ENCODE assay signal across 1 cellular context in the genomic region with DNA sequence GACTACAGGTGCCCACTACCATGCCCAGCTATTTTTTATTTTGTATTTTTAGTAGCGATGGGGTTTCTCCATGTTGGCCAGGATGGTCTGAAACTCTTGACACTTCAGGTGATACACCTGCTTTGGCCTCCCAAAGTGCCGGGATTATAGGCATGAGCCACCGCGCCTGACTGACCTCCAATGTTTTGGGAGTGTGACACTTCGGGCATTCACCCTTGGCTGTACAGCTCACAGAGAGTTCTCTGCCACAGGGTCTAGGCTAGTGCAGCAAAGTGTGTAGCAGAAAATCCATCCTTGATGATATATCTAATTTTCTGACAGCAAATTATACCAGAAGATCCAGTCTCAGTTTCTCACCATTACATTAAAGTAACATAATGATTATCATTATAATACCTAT.
TF ChIP-seq lines count a peak whose summit lies in the region.

No MANE protein-coding gene starts in this region.

TF ChIP-seq in liver, 16 proteins besides CTCF, POLR2A, EP300 and RAD21 (continued from another document):
- TF ChIP-seq, protein P1, sequence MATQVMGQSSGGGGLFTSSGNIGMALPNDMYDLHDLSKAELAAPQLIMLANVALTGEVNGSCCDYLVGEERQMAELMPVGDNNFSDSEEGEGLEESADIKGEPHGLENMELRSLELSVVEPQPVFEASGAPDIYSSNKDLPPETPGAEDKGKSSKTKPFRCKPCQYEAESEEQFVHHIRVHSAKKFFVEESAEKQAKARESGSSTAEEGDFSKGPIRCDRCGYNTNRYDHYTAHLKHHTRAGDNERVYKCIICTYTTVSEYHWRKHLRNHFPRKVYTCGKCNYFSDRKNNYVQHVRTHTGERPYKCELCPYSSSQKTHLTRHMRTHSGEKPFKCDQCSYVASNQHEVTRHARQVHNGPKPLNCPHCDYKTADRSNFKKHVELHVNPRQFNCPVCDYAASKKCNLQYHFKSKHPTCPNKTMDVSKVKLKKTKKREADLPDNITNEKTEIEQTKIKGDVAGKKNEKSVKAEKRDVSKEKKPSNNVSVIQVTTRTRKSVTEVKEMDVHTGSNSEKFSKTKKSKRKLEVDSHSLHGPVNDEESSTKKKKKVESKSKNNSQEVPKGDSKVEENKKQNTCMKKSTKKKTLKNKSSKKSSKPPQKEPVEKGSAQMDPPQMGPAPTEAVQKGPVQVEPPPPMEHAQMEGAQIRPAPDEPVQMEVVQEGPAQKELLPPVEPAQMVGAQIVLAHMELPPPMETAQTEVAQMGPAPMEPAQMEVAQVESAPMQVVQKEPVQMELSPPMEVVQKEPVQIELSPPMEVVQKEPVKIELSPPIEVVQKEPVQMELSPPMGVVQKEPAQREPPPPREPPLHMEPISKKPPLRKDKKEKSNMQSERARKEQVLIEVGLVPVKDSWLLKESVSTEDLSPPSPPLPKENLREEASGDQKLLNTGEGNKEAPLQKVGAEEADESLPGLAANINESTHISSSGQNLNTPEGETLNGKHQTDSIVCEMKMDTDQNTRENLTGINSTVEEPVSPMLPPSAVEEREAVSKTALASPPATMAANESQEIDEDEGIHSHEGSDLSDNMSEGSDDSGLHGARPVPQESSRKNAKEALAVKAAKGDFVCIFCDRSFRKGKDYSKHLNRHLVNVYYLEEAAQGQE (IDR thresholded peaks at IDR 0.05), result peak; percentile 19
- TF ChIP-seq JUND (IDR thresholded peaks at IDR 0.05), result no peak
